ENCODE assay signal across 1 cellular context in the genomic region with DNA sequence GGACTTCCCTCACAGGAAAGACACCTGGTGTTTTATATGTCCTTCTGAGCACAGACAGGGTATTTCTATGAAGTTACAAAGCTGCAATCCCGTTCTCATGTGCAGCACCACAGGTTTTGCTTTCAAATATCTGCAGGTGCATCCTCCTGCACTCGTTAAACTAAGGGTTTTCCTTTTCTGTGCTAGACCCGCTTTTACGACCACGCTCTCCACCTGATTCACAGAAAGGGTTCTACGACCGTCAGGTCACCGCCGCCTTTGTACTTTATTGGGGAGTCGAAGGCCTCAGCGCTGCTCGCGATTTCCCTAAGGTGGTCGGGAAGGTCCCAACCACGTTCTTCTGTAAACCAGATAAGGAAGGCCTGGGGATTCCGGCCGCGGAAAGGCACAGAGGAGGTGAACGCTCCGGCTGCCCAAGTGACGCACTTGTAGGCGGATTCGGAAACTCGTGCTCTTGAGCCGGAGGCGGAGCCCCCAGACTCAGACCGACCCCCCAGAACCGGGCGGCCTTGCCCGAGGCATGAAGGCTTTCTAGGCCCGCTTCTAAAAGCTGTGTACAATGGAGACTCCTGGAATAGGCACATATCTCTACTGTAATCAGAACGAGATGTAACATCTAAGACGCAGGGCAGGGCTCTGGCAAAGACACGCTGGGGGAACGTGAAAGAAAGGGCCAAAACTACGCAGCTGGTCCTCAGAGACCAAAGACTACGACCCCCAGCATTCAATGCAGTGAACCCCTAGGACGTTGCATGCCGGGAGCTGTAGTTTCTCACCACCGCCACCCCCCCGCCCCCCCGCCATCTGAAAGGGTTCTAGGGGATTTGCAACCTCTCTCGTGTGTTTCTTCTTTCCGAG.
TF ChIP-seq lines count a peak whose summit lies in the region.

No MANE protein-coding gene starts in this region.

TF ChIP-seq in K562, 482 proteins besides CTCF, POLR2A, EP300 and RAD21 (continued from another document and continues in another):
- TF ChIP-seq, protein P1, sequence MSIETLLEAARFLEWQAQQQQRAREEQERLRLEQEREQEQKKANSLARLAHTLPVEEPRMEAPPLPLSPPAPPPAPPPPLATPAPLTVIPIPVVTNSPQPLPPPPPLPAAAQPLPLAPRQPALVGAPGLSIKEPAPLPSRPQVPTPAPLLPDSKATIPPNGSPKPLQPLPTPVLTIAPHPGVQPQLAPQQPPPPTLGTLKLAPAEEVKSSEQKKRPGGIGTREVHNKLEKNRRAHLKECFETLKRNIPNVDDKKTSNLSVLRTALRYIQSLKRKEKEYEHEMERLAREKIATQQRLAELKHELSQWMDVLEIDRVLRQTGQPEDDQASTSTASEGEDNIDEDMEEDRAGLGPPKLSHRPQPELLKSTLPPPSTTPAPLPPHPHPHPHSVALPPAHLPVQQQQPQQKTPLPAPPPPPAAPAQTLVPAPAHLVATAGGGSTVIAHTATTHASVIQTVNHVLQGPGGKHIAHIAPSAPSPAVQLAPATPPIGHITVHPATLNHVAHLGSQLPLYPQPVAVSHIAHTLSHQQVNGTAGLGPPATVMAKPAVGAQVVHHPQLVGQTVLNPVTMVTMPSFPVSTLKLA (conservative IDR thresholded peaks at IDR 0.05) = peak in 1 of 2 experiments; percentile 33; a peak in 2 of 4 replicates
- TF ChIP-seq, protein P2, sequence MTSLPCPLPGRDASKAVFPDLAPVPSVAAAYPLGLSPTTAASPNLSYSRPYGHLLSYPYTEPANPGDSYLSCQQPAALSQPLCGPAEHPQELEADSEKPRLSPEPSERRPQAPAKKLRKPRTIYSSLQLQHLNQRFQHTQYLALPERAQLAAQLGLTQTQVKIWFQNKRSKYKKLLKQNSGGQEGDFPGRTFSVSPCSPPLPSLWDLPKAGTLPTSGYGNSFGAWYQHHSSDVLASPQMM (CRISPR knock-in tag; IDR thresholded peaks at IDR 0.05) = no peak
- TF ChIP-seq TBL1XR1 (IDR thresholded peaks at IDR 0.05; ENCODE audit: low read length in 2 of 2) (no peak), MECOM (CRISPR knock-in tag; IDR thresholded peaks at IDR 0.05) (no peak), ZNF79 (CRISPR knock-in tag; IDR thresholded peaks at IDR 0.05; ENCODE audit: low read depth) (no peak), KLF1 (tag; IDR thresholded peaks at IDR 0.05) (no peak), FOXJ2 (tag; IDR thresholded peaks at IDR 0.05) (no peak), TAL1 (IDR thresholded peaks at IDR 0.05) (no peak), CBX2 (IDR thresholded peaks at IDR 0.05; ENCODE audit: insufficient read depth, low read length, poor library complexity, severe bottlenecking) (no peak), POLR3A (IDR thresholded peaks at IDR 0.05; ENCODE audit: borderline replicate concordance, extremely low read depth, insufficient read depth, insufficient read length) (no peak), MXI1 (IDR thresholded peaks at IDR 0.05; ENCODE audit: low read depth, low read length) (no peak), HMG20A (CRISPR knock-in tag; conservative IDR thresholded peaks at IDR 0.05) (no peak), NELFE (IDR thresholded peaks at IDR 0.05; ENCODE audit: insufficient read depth, insufficient read length) (no peak), HSF4 (CRISPR knock-in tag; IDR thresholded peaks at IDR 0.05; ENCODE audit: borderline replicate concordance) (no peak), SREBF2 (CRISPR knock-in tag; IDR thresholded peaks at IDR 0.05) (no peak), KHSRP (IDR thresholded peaks at IDR 0.05) (no peak), KDM1A (IDR thresholded peaks at IDR 0.05) (no peak), ELF4 (CRISPR knock-in tag; IDR thresholded peaks at IDR 0.05) (no peak), KLF13 (tag; IDR thresholded peaks at IDR 0.05; ENCODE audit: borderline replicate concordance, low read depth) (no peak), SMARCA5 (IDR thresholded peaks at IDR 0.05) (no peak), ZC3H11A (IDR thresholded peaks at IDR 0.05; ENCODE audit: low read depth, low read length) (no peak), DDX20 (tag; IDR thresholded peaks at IDR 0.05; ENCODE audit: low read depth) (no peak), RBM14 (IDR thresholded peaks at IDR 0.05; ENCODE audit: borderline replicate concordance, insufficient read depth, low read depth, low read length) (no peak), NONO (IDR thresholded peaks at IDR 0.05; ENCODE audit: low read depth in 2 of 2, low read length in 1 of 2) (no peak), ZNF165 (CRISPR knock-in tag; IDR thresholded peaks at IDR 0.05; ENCODE audit: borderline replicate concordance) (no peak), POLR3G (IDR thresholded peaks at IDR 0.05; ENCODE audit: extremely low read depth, insufficient read length, insufficient replicate concordance) (no peak), NR2C2 (CRISPR knock-in tag; IDR thresholded peaks at IDR 0.05) (no peak), NR2C2 (tag; IDR thresholded peaks at IDR 0.05) (no peak), SRSF3 (IDR thresholded peaks at IDR 0.05; ENCODE audit: insufficient read depth, low read length) (no peak), MAFK (IDR thresholded peaks at IDR 0.05; ENCODE audit: low read length) (no peak), ILK (tag; IDR thresholded peaks at IDR 0.05; ENCODE audit: borderline replicate concordance, low read depth) (no peak), ARNT (IDR thresholded peaks at IDR 0.05) (peak in 1 of 2 experiments; percentile 34; a peak in 1 of 4 replicates)
- TF ChIP-seq, protein P3, sequence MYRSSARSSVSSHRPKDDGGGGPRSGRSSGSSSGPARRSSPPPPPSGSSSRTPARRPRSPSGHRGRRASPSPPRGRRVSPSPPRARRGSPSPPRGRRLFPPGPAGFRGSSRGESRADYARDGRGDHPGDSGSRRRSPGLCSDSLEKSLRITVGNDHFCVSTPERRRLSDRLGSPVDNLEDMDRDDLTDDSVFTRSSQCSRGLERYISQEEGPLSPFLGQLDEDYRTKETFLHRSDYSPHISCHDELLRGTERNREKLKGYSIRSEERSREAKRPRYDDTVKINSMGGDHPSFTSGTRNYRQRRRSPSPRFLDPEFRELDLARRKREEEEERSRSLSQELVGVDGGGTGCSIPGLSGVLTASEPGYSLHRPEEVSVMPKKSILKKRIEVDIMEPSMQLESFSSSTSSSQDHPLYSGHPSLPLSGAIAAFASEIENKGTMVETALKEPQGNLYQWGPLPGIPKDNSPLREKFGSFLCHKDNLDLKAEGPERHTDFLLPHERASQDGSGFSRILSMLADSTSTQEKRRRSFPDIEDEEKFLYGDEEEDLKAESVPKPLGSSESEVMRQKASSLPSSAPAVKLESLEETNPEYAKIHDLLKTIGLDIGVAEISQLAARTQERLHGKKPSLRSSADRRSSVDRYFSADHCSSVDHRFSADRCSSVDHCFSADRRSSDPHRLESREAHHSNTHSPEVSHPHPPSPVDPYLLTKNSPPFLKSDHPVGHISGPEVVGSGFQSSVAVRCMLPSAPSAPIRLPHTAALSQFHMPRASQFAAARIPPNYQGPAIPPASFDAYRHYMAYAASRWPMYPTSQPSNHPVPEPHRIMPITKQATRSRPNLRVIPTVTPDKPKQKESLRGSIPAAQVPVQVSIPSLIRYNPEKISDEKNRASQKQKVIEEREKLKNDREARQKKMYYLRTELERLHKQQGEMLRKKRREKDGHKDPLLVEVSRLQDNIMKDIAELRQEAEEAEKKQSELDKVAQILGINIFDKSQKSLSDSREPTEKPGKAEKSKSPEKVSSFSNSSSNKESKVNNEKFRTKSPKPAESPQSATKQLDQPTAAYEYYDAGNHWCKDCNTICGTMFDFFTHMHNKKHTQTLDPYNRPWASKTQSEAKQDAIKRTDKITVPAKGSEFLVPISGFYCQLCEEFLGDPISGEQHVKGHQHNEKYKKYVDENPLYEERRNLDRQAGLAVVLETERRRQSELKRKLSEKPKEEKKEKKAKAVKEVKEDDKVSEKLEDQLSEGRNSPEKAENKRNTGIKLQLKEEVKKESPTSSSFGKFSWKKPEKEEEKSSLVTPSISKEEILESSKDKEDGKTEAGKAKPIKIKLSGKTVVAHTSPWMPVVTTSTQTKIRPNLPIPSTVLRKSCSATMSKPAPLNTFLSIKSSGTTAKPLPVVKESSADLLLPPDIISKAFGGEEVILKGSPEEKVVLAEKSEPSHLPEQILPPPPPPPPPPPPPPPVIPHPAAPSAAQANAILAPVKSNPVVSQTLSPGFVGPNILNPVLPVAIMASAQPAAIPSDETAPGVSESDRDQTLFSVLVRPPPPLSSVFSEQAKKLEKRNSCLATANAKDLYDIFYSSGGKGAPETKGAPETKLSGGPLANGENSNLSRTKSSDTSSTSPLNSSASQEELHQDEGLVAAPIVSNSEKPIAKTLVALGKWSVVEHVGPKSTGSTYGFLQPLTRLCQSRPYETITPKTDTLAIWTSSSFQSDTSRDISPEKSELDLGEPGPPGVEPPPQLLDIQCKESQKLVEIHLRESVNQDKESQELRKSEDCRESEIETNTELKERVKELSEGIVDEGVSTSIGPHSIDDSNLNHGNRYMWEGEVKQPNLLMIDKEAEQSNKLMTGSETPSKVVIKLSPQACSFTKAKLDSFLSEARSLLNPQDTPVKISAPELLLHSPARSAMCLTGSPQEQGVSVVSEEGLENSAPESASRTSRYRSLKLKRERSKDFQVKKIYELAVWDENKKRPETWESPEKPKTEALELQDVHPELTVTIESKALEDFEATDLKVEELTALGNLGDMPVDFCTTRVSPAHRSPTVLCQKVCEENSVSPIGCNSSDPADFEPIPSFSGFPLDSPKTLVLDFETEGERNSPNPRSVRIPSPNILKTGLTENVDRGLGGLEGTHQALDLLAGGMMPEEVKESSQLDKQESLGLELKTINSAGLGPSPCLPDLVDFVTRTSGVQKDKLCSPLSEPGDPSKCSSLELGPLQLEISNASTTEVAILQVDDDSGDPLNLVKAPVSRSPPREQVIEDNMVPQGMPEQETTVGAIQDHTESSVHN (IDR thresholded peaks at IDR 0.05; ENCODE audit: borderline replicate concordance in 1 of 2, low read depth in 1 of 2) = no peak
- TF ChIP-seq, protein P4, sequence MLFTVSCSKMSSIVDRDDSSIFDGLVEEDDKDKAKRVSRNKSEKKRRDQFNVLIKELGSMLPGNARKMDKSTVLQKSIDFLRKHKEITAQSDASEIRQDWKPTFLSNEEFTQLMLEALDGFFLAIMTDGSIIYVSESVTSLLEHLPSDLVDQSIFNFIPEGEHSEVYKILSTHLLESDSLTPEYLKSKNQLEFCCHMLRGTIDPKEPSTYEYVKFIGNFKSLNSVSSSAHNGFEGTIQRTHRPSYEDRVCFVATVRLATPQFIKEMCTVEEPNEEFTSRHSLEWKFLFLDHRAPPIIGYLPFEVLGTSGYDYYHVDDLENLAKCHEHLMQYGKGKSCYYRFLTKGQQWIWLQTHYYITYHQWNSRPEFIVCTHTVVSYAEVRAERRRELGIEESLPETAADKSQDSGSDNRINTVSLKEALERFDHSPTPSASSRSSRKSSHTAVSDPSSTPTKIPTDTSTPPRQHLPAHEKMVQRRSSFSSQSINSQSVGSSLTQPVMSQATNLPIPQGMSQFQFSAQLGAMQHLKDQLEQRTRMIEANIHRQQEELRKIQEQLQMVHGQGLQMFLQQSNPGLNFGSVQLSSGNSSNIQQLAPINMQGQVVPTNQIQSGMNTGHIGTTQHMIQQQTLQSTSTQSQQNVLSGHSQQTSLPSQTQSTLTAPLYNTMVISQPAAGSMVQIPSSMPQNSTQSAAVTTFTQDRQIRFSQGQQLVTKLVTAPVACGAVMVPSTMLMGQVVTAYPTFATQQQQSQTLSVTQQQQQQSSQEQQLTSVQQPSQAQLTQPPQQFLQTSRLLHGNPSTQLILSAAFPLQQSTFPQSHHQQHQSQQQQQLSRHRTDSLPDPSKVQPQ (CRISPR knock-in tag; IDR thresholded peaks at IDR 0.05; ENCODE audit: borderline replicate concordance) = no peak
- TF ChIP-seq, protein P5, sequence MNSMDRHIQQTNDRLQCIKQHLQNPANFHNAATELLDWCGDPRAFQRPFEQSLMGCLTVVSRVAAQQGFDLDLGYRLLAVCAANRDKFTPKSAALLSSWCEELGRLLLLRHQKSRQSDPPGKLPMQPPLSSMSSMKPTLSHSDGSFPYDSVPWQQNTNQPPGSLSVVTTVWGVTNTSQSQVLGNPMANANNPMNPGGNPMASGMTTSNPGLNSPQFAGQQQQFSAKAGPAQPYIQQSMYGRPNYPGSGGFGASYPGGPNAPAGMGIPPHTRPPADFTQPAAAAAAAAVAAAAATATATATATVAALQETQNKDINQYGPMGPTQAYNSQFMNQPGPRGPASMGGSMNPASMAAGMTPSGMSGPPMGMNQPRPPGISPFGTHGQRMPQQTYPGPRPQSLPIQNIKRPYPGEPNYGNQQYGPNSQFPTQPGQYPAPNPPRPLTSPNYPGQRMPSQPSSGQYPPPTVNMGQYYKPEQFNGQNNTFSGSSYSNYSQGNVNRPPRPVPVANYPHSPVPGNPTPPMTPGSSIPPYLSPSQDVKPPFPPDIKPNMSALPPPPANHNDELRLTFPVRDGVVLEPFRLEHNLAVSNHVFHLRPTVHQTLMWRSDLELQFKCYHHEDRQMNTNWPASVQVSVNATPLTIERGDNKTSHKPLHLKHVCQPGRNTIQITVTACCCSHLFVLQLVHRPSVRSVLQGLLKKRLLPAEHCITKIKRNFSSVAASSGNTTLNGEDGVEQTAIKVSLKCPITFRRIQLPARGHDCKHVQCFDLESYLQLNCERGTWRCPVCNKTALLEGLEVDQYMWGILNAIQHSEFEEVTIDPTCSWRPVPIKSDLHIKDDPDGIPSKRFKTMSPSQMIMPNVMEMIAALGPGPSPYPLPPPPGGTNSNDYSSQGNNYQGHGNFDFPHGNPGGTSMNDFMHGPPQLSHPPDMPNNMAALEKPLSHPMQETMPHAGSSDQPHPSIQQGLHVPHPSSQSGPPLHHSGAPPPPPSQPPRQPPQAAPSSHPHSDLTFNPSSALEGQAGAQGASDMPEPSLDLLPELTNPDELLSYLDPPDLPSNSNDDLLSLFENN (IDR thresholded peaks at IDR 0.05; ENCODE audit: low read depth in 2 of 2, low read length in 2 of 2) = no peak; a peak in 1 of 4 replicates
- TF ChIP-seq, protein P6, sequence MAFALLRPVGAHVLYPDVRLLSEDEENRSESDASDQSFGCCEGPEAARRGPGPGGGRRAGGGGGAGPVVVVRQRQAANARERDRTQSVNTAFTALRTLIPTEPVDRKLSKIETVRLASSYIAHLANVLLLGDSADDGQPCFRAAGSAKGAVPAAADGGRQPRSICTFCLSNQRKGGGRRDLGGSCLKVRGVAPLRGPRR (CRISPR knock-in tag; IDR thresholded peaks at IDR 0.05) = no peak
- TF ChIP-seq, protein P7, sequence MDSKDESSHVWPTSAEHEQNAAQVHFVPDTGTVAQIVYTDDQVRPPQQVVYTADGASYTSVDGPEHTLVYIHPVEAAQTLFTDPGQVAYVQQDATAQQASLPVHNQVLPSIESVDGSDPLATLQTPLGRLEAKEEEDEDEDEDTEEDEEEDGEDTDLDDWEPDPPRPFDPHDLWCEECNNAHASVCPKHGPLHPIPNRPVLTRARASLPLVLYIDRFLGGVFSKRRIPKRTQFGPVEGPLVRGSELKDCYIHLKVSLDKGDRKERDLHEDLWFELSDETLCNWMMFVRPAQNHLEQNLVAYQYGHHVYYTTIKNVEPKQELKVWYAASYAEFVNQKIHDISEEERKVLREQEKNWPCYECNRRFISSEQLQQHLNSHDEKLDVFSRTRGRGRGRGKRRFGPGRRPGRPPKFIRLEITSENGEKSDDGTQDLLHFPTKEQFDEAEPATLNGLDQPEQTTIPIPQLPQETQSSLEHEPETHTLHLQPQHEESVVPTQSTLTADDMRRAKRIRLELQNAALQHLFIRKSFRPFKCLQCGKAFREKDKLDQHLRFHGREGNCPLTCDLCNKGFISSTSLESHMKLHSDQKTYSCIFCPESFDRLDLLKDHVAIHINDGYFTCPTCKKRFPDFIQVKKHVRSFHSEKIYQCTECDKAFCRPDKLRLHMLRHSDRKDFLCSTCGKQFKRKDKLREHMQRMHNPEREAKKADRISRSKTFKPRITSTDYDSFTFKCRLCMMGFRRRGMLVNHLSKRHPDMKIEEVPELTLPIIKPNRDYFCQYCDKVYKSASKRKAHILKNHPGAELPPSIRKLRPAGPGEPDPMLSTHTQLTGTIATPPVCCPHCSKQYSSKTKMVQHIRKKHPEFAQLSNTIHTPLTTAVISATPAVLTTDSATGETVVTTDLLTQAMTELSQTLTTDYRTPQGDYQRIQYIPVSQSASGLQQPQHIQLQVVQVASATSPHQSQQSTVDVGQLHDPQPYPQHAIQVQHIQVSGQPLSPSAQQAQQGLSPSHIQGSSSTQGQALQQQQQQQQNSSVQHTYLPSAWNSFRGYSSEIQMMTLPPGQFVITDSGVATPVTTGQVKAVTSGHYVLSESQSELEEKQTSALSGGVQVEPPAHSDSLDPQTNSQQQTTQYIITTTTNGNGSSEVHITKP (IDR thresholded peaks at IDR 0.05; ENCODE audit: partially characterized antibody) = no peak
